In genomic region chr6:16236648-16237199, GRCh38 we compare ENCODE assay signal across 8 cellular contexts.
DNase-seq lines count a peak whose midpoint lies in the region; ATAC-seq lines count a peak whose summit lies in the region.

No MANE protein-coding gene starts in this region.

- no peaks in the 10 kb centered on the region for H3K36me3 Mint-ChIP-seq in stimulated activated naive CD8-positive, alpha-beta T cell treated with anti-CD3 and anti-CD28 coated beads, Interleukin-15, Interleukin-2, amounts not matched to agents 100 ng/mL and 50 ng/mL, for 24 hours (ENCODE audit: low read depth)

- peaks cover 43% of the 10 kb centered on the region for H3K27me3 Mint-ChIP-seq in stimulated activated naive CD8-positive, alpha-beta T cell treated with anti-CD3 and anti-CD28 coated beads, Interleukin-15, Interleukin-2, amounts not matched to agents 100 ng/mL and 50 ng/mL, for 24 hours

- H3K4me3 ChIP-seq in muscle layer of colon (ENCODE audit: low read depth in 1 of 2, low read length in 2 of 2) = peak overlapping the region in 1 of 2 donors; percentile 38

- no peak for ATAC-seq in stimulated activated naive CD8-positive, alpha-beta T cell treated with anti-CD3 and anti-CD28 coated beads, Interleukin-15, Interleukin-2, amounts not matched to agents 100 U/mL and 50 U/mL, for 24 hours
- ATAC-seq in HG03571 (IDR thresholded peaks at IDR 0.05; ENCODE audit: unreplicated experiment) = peak; percentile 63

- H3K36me3 ChIP-seq in muscle layer of colon (ENCODE audit: insufficient read depth, low read length) = no peaks in the 10 kb centered on the region

- H3K27ac Mint-ChIP-seq in stimulated activated naive CD8-positive, alpha-beta T cell treated with anti-CD3 and anti-CD28 coated beads, Interleukin-15, Interleukin-2, amounts not matched to agents 100 ng/mL and 50 ng/mL, for 24 hours = no peak overlapping the region

- peaks cover 28% of the 10 kb centered on the region for H3K4me1 Mint-ChIP-seq in stimulated activated naive CD8-positive, alpha-beta T cell treated with anti-CD3 and anti-CD28 coated beads, Interleukin-15, Interleukin-2, amounts not matched to agents 100 ng/mL and 50 ng/mL, for 24 hours (ENCODE audit: low read depth)

- no peaks in the 10 kb centered on the region for H3K9me3 Mint-ChIP-seq in stimulated activated naive CD8-positive, alpha-beta T cell treated with anti-CD3 and anti-CD28 coated beads, Interleukin-15, Interleukin-2, amounts not matched to agents 100 ng/mL and 50 ng/mL, for 24 hours

- peaks cover 24% of the 10 kb centered on the region for H3K4me1 ChIP-seq in muscle layer of colon (ENCODE audit: insufficient read depth, low read length)

- no peaks in the 10 kb centered on the region for H3K27me3 ChIP-seq in muscle layer of colon (ENCODE audit: control insufficient read depth in 1 of 2, insufficient read depth in 2 of 2, low read length in 2 of 2)

- H3K9ac ChIP-seq in muscle layer of colon (ENCODE audit: low read length) = no peak overlapping the region

- H3K4me3 Mint-ChIP-seq in stimulated activated naive CD8-positive, alpha-beta T cell treated with anti-CD3 and anti-CD28 coated beads, Interleukin-15, Interleukin-2, amounts not matched to agents 100 ng/mL and 50 ng/mL, for 24 hours = peak overlapping the region; percentile 12

- DNase-seq in stimulated activated naive CD8-positive, alpha-beta T cell treated with anti-CD3 and anti-CD28 coated beads, Interleukin-15, Interleukin-2, amounts not matched to agents 100 U/mL and 50 U/mL, for 24 hours = no peak
- DNase-seq in astrocyte of the hippocampus (ENCODE audit: low read depth, low spot score) = peak; percentile 64
- DNase-seq in ecto neural progenitor cell (ENCODE audit: low spot score) = no peak
- DNase-seq in activated CD4-positive, CD25-positive, alpha-beta regulatory T cell treated with anti-CD3 and anti-CD28 coated beads, Interleukin-2, amount 50 U/mL, for 72 hours = no peak
- DNase-seq in NCI-H510A (lab: John Stamatoyannopoulos, UW) = no peak

- no peaks in the 10 kb centered on the region for H3K9me3 ChIP-seq in muscle layer of colon (ENCODE audit: low read length)

- H3K27ac ChIP-seq in muscle layer of colon (ENCODE audit: low read depth, low read length) = peak overlapping the region; percentile 57
